Comparison of ENCODE assay signal across 1 cellular context in genomic region chr5:27727254-27727653, GRCh38.
TF ChIP-seq lines count a peak whose summit lies in the region.

No MANE protein-coding gene starts in this region.

TF ChIP-seq in GM23338, 12 proteins besides CTCF, POLR2A, EP300 and RAD21 (continued from another document):
- TF ChIP-seq, protein P1, sequence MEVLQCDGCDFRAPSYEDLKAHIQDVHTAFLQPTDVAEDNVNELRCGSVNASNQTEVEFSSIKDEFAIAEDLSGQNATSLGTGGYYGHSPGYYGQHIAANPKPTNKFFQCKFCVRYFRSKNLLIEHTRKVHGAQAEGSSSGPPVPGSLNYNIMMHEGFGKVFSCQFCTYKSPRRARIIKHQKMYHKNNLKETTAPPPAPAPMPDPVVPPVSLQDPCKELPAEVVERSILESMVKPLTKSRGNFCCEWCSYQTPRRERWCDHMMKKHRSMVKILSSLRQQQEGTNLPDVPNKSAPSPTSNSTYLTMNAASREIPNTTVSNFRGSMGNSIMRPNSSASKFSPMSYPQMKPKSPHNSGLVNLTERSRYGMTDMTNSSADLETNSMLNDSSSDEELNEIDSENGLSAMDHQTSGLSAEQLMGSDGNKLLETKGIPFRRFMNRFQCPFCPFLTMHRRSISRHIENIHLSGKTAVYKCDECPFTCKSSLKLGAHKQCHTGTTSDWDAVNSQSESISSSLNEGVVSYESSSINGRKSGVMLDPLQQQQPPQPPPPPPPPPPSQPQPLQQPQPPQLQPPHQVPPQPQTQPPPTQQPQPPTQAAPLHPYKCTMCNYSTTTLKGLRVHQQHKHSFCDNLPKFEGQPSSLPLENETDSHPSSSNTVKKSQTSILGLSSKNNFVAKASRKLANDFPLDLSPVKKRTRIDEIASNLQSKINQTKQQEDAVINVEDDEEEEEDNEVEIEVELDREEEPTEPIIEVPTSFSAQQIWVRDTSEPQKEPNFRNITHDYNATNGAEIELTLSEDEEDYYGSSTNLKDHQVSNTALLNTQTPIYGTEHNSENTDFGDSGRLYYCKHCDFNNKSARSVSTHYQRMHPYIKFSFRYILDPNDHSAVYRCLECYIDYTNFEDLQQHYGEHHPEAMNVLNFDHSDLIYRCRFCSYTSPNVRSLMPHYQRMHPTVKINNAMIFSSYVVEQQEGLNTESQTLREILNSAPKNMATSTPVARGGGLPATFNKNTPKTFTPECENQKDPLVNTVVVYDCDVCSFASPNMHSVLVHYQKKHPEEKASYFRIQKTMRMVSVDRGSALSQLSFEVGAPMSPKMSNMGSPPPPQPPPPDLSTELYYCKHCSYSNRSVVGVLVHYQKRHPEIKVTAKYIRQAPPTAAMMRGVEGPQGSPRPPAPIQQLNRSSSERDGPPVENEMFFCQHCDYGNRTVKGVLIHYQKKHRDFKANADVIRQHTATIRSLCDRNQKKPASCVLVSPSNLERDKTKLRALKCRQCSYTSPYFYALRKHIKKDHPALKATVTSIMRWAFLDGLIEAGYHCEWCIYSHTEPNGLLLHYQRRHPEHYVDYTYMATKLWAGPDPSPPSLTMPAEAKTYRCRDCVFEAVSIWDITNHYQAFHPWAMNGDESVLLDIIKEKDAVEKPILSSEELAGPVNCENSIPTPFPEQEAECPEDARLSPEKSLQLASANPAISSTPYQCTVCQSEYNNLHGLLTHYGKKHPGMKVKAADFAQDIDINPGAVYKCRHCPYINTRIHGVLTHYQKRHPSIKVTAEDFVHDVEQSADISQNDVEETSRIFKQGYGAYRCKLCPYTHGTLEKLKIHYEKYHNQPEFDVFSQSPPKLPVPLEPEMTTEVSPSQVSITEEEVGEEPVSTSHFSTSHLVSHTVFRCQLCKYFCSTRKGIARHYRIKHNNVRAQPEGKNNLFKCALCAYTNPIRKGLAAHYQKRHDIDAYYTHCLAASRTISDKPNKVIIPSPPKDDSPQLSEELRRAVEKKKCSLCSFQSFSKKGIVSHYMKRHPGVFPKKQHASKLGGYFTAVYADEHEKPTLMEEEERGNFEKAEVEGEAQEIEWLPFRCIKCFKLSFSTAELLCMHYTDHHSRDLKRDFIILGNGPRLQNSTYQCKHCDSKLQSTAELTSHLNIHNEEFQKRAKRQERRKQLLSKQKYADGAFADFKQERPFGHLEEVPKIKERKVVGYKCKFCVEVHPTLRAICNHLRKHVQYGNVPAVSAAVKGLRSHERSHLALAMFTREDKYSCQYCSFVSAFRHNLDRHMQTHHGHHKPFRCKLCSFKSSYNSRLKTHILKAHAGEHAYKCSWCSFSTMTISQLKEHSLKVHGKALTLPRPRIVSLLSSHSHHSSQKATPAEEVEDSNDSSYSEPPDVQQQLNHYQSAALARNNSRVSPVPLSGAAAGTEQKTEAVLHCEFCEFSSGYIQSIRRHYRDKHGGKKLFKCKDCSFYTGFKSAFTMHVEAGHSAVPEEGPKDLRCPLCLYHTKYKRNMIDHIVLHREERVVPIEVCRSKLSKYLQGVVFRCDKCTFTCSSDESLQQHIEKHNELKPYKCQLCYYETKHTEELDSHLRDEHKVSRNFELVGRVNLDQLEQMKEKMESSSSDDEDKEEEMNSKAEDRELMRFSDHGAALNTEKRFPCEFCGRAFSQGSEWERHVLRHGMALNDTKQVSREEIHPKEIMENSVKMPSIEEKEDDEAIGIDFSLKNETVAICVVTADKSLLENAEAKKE (CRISPR knock-in tag; IDR thresholded peaks at IDR 0.05): peak; percentile 45; the same call in 1 of the 2 replicates
- TF ChIP-seq EZH2phosphoT487 (IDR thresholded peaks at IDR 0.05; ENCODE audit: unreplicated experiment): no peak
